21 cellular contexts compared by ENCODE assay signal in genomic region chr1:23118407-23118806, GRCh38. TPM values are rescaled to one million over a fixed set of nuclear protein-coding genes. Genes with fewer than 3 reads are reported as not detected.
DNase-seq lines count a peak whose midpoint lies in the region; ATAC-seq and TF ChIP-seq lines count a peak whose summit lies in the region.
"Had no signal": no experiment of that assay in that cellular context is flagged by ENCODE, and none has a peak within 500 bp of the region (broad histone marks: within the 10 kb centered on the region; RNA-seq: fewer than 3 reads in every experiment).

No MANE protein-coding gene starts in this region.

- no peaks in the 10 kb centered on the region for H3K9me3 Mint-ChIP-seq in activated naive CD8-positive, alpha-beta T cell (ENCODE audit: low read depth)
- H3K9me3 Mint-ChIP-seq in activated naive CD8-positive, alpha-beta T cell treated with anti-CD3 and anti-CD28 coated beads for 36 hours = no peaks in the 10 kb centered on the region
- H3K9me3 Mint-ChIP-seq in T-cell (no peaks in the 10 kb centered on the region), H9 (no peaks in the 10 kb centered on the region)
- H3K9me3 Mint-ChIP-seq in effector memory CD8-positive, alpha-beta T cell = no peaks in the 10 kb centered on the region
- no peaks in the 10 kb centered on the region for H3K9me3 Mint-ChIP-seq in stimulated activated effector memory CD8-positive, alpha-beta T cell treated with anti-CD3 and anti-CD28 coated beads, Interleukin-12 subunit alpha, Interleukin-12 subunit beta, amount 100 ng/mL, for 72 hours
- H3K9me3 Mint-ChIP-seq: activated T-cell treated with anti-CD3 and anti-CD28 coated beads, Interleukin-2, amount 50 U/mL, for 4 hours; mesothelial cell of epicardium; nephron had no signal

- no peak overlapping the region for H2BK120ac ChIP-seq in H9 (ENCODE audit: low read depth, low read length, poor library complexity, severe bottlenecking)

- no peak overlapping the region for H3K23ac ChIP-seq in H9 (ENCODE audit: insufficient read length, low read depth, low read length)

- no peak overlapping the region for H2AFZ ChIP-seq in H9 (ENCODE audit: low read length)

- H2BK20ac ChIP-seq in H9 (ENCODE audit: low read depth, low read length, poor library complexity, severe bottlenecking) = no peak overlapping the region

- H3K27ac ChIP-seq in H9 (ENCODE audit: insufficient read length, low read depth, low read length) (no peak overlapping the region), body of pancreas (no peak overlapping the region)
- H3K27ac ChIP-seq: C4-2B, gastrocnemius medialis, pancreas, WERI-Rb-1 had no signal

- no peak for ATAC-seq in T-cell (replicated peaks in 1 of 4)
- ATAC-seq in effector memory CD8-positive, alpha-beta T cell (replicated peaks) = no peak
- ATAC-seq in stimulated activated effector memory CD8-positive, alpha-beta T cell treated with anti-CD3 and anti-CD28 coated beads, Interleukin-12 subunit alpha, Interleukin-12 subunit beta, amount 100 ng/mL, for 72 hours = no peak
- ATAC-seq in body of pancreas = no peak
- ATAC-seq: gastrocnemius medialis had no signal

- no peak overlapping the region for H4K8ac ChIP-seq in H9 (replicated peaks; ENCODE audit: insufficient read length, low read depth, low read length)

- no peaks in the 10 kb centered on the region for H3K23me2 ChIP-seq in H9 (ENCODE audit: insufficient read length, low read depth, low read length, poor library complexity, severe bottlenecking)

- H2BK5ac ChIP-seq in H9 (ENCODE audit: insufficient read length, low read length) = no peak overlapping the region

- no peak overlapping the region for H2BK15ac ChIP-seq in H9 (ENCODE audit: low read depth, low read length)

- H3K56ac ChIP-seq in H9 (ENCODE audit: insufficient read length, low read depth, low read length) = no peak overlapping the region

- intact Hi-C loops in body of pancreas (cut with DNase I) = no loop called here

- no peaks in the 10 kb centered on the region for H3K27me3 Mint-ChIP-seq in activated naive CD8-positive, alpha-beta T cell
- no peaks in the 10 kb centered on the region for H3K27me3 Mint-ChIP-seq in activated naive CD8-positive, alpha-beta T cell treated with anti-CD3 and anti-CD28 coated beads for 36 hours
- H3K27me3 Mint-ChIP-seq in T-cell (no peaks in the 10 kb centered on the region), H9 (ENCODE audit: low read depth) (no peaks in the 10 kb centered on the region)
- no peaks in the 10 kb centered on the region for H3K27me3 Mint-ChIP-seq in effector memory CD8-positive, alpha-beta T cell

- no peaks in the 10 kb centered on the region for H3K36me3 ChIP-seq in body of pancreas (replicated peaks in 1 of 2; ENCODE audit: insufficient read depth in 1 of 2, low read depth in 2 of 2)
- H3K36me3 ChIP-seq: gastrocnemius medialis, left ventricle myocardium inferior, pancreas, WERI-Rb-1 had no signal

- no peak overlapping the region for H4K91ac ChIP-seq in H9 (ENCODE audit: insufficient read length, low read depth, low read length)

- H3K27ac Mint-ChIP-seq in activated naive CD8-positive, alpha-beta T cell = peak overlapping the region; percentile 81
- H3K27ac Mint-ChIP-seq in activated naive CD8-positive, alpha-beta T cell treated with anti-CD3 and anti-CD28 coated beads for 36 hours = no peak overlapping the region
- H3K27ac Mint-ChIP-seq in T-cell (peak overlapping the region; percentile 89), H9 (no peak overlapping the region)
- peak overlapping the region; percentile 97 to 98 for H3K27ac Mint-ChIP-seq in effector memory CD8-positive, alpha-beta T cell
- H3K27ac Mint-ChIP-seq in stimulated activated effector memory CD8-positive, alpha-beta T cell treated with anti-CD3 and anti-CD28 coated beads, Interleukin-12 subunit alpha, Interleukin-12 subunit beta, amount 100 ng/mL, for 72 hours = peak overlapping the region; percentile 89
- H3K27ac Mint-ChIP-seq: mesothelial cell of epicardium, nephron had no signal

- no peak overlapping the region for H3T11ph ChIP-seq in H9 (ENCODE audit: low read length)

- H3K4me3 ChIP-seq in body of pancreas = no peak overlapping the region
- H3K4me3 ChIP-seq: pancreas had no signal

- no peak overlapping the region for H3K4me2 ChIP-seq in H9 (ENCODE audit: insufficient read depth, insufficient read length, low read length)

- no peak for TF ChIP-seq POLR2A in body of pancreas (IDR thresholded peaks at IDR 0.05)

- H3K79me1 ChIP-seq in H9 (ENCODE audit: insufficient read depth, low read depth, low read length, poor library complexity, severe bottlenecking) = peaks cover 9% of the 10 kb centered on the region

- H3K9ac ChIP-seq in H9 (ENCODE audit: extremely low read depth, insufficient read length, low read length) = no peak overlapping the region

- peaks cover 2% of the 10 kb centered on the region for H3K36me3 Mint-ChIP-seq in activated naive CD8-positive, alpha-beta T cell
- no peaks in the 10 kb centered on the region for H3K36me3 Mint-ChIP-seq in activated naive CD8-positive, alpha-beta T cell treated with anti-CD3 and anti-CD28 coated beads for 36 hours
- no peaks in the 10 kb centered on the region for H3K36me3 Mint-ChIP-seq in T-cell
- peaks cover 37% of the 10 kb centered on the region for H3K36me3 Mint-ChIP-seq in effector memory CD8-positive, alpha-beta T cell (ENCODE audit: insufficient read depth)
- H3K36me3 Mint-ChIP-seq in stimulated activated effector memory CD8-positive, alpha-beta T cell treated with anti-CD3 and anti-CD28 coated beads, Interleukin-12 subunit alpha, Interleukin-12 subunit beta, amount 100 ng/mL, for 72 hours = no peaks in the 10 kb centered on the region
- H3K36me3 Mint-ChIP-seq in H9 (ENCODE audit: insufficient read depth in 1 of 3, low read depth in 3 of 3) = no peaks in the 10 kb centered on the region
- H3K36me3 Mint-ChIP-seq: mesothelial cell of epicardium had no signal

- DNase-seq in activated naive CD8-positive, alpha-beta T cell treated with anti-CD3 and anti-CD28 coated beads for 36 hours = no peak
- no peak for DNase-seq in T-cell
- DNase-seq in effector memory CD8-positive, alpha-beta T cell = no peak
- DNase-seq in stimulated activated effector memory CD8-positive, alpha-beta T cell treated with anti-CD3 and anti-CD28 coated beads, Interleukin-12 subunit alpha, Interleukin-12 subunit beta, amount 100 ng/mL, for 72 hours (ENCODE audit: low spot score in 2 of 2) = no peak
- DNase-seq in H9 = no peak
- no peak for DNase-seq in body of pancreas
- DNase-seq in 8988T = no peak
- DNase-seq: gastrocnemius medialis; hippocampal formation; left ventricle myocardium inferior; NCI-H1092; NCI-H187 treated with DMSO at 0.1 percent for 48 hours; pancreas; RPMI8226; stimulated activated CD4-positive, alpha-beta T cell treated with anti-CD3 and anti-CD28 coated beads, Interleukin-2, amount 100 ng/mL, for 48 hours; WERI-Rb-1 had no signal

- H3K9me3 ChIP-seq in H9 (ENCODE audit: control insufficient read depth, low read depth, low read length) = no peaks in the 10 kb centered on the region
- H3K9me3 ChIP-seq in body of pancreas = no peaks in the 10 kb centered on the region
- H3K9me3 ChIP-seq: gastrocnemius medialis, left ventricle myocardium inferior, pancreas had no signal

- peaks cover 24% of the 10 kb centered on the region; the same call in 1 of the 2 replicates for H3K79me2 ChIP-seq in H9 (ENCODE audit: insufficient read depth, low read length)

- H3K18ac ChIP-seq in H9 (ENCODE audit: insufficient read length, low read depth, low read length) = no peak overlapping the region

- H4K5ac ChIP-seq in H9 (ENCODE audit: insufficient read length, low read depth, low read length) = no peak overlapping the region

- peaks cover 4% of the 10 kb centered on the region for H3K4me1 ChIP-seq in H9 (ENCODE audit: insufficient read depth, low read length)
- H3K4me1 ChIP-seq in body of pancreas = peaks cover 31% of the 10 kb centered on the region

- H3K4me1 Mint-ChIP-seq in activated naive CD8-positive, alpha-beta T cell (ENCODE audit: low read depth) = peaks cover 55% of the 10 kb centered on the region
- peaks cover 50% of the 10 kb centered on the region for H3K4me1 Mint-ChIP-seq in activated naive CD8-positive, alpha-beta T cell treated with anti-CD3 and anti-CD28 coated beads for 36 hours
- H3K4me1 Mint-ChIP-seq in T-cell = peaks cover 57 to 72% (median 71%) of the 10 kb centered on the region in 3 donors
- H3K4me1 Mint-ChIP-seq in effector memory CD8-positive, alpha-beta T cell (ENCODE audit: low read depth in 2 of 2) = peaks cover 32 to 34% of the 10 kb centered on the region in 2 donors
- peaks cover 42% of the 10 kb centered on the region for H3K4me1 Mint-ChIP-seq in stimulated activated effector memory CD8-positive, alpha-beta T cell treated with anti-CD3 and anti-CD28 coated beads, Interleukin-12 subunit alpha, Interleukin-12 subunit beta, amount 100 ng/mL, for 72 hours
- peaks cover 18 to 19% of the 10 kb centered on the region in 2 experiments for H3K4me1 Mint-ChIP-seq in H9

- CTCF ChIA-PET in T-cell (lab: Charles Lee) = interaction anchor here (0.5 to 3.3 kb wide), 11 partner anchors 8 to 437 kb away, joined by 3 to 35 read pairs (median 4); no protein-coding TSS in a partner anchor

- no peak overlapping the region for H3K14ac ChIP-seq in H9 (ENCODE audit: insufficient read depth, low read length)

- H4K20me1 ChIP-seq in H9 (ENCODE audit: control insufficient read depth, insufficient read depth, insufficient read length) = no peaks in the 10 kb centered on the region

- POLR2A ChIA-PET in T-cell (lab: Charles Lee) = interaction anchor here in 1 of 2 donors (0.6 to 1.8 kb wide), 4 partner anchors 8 to 18 kb away, joined by 3 to 21 read pairs (median 15); no protein-coding TSS in a partner anchor

- TF ChIP-seq CTCF in H9 (conservative IDR thresholded peaks at IDR 0.05) (no peak), body of pancreas (IDR thresholded peaks at IDR 0.05) (no peak)

- no peak overlapping the region for H2BK12ac ChIP-seq in H9 (ENCODE audit: insufficient read length, low read depth, low read length)

- no peak overlapping the region for H3K4ac ChIP-seq in H9 (ENCODE audit: low read depth, low read length)

- H3K27me3 ChIP-seq in H9 (ENCODE audit: insufficient read depth, low read length) (no peaks in the 10 kb centered on the region), body of pancreas (no peaks in the 10 kb centered on the region)
- H3K27me3 ChIP-seq: gastrocnemius medialis, pancreas had no signal

- H2AK5ac ChIP-seq in H9 (ENCODE audit: insufficient read length, low read length) = no peak overlapping the region

- H3K4me3 Mint-ChIP-seq in activated naive CD8-positive, alpha-beta T cell = no peak overlapping the region
- H3K4me3 Mint-ChIP-seq in activated naive CD8-positive, alpha-beta T cell treated with anti-CD3 and anti-CD28 coated beads for 36 hours = no peak overlapping the region
- peak overlapping the region; percentile 51 to 74 (median 60) for H3K4me3 Mint-ChIP-seq in T-cell
- peak overlapping the region; percentile 78 to 86 for H3K4me3 Mint-ChIP-seq in effector memory CD8-positive, alpha-beta T cell
- H3K4me3 Mint-ChIP-seq in stimulated activated effector memory CD8-positive, alpha-beta T cell treated with anti-CD3 and anti-CD28 coated beads, Interleukin-12 subunit alpha, Interleukin-12 subunit beta, amount 100 ng/mL, for 72 hours = peak overlapping the region; percentile 55
- H3K4me3 Mint-ChIP-seq in H9 = no peak overlapping the region
- H3K4me3 Mint-ChIP-seq: mesothelial cell of epicardium, nephron had no signal

RNA-seq across cellular contexts. Expression of gene LUZP1, which starts 50.2 kb away (rescaled TPM):
- 10 to 100 TPM; 18.4 to 20.1 TPM for total RNA-seq in activated naive CD8-positive, alpha-beta T cell treated with anti-CD3 and anti-CD28 coated beads for 36 hours
- total RNA-seq in T-cell (10 to 100 TPM; 18.8 to 24.8 (median 19.7) TPM), H9 (2021) (45.4 and 48.2 TPM in 2 replicates), body of pancreas (1 to 10 TPM; 4.6 to 8.0 TPM)

Comparison
In these comparisons a context has a peak if more than half of its experiments do, and no peak if none do; other contexts are left out.
1. H3K27ac Mint-ChIP-seq: peak in activated naive CD8-positive, alpha-beta T cell (single experiment), T-cell (2 of 2), effector memory CD8-positive, alpha-beta T cell (2 of 2) and stimulated activated effector memory CD8-positive, alpha-beta T cell treated with anti-CD3 and anti-CD28 coated beads, Interleukin-12 subunit alpha, Interleukin-12 subunit beta, amount 100 ng/mL, for 72 hours (single experiment); none in activated naive CD8-positive, alpha-beta T cell treated with anti-CD3 and anti-CD28 coated beads for 36 hours (single experiment) and H9 (0 of 3).
2. H3K4me3 Mint-ChIP-seq: peak in T-cell (3 of 3), effector memory CD8-positive, alpha-beta T cell (2 of 2) and stimulated activated effector memory CD8-positive, alpha-beta T cell treated with anti-CD3 and anti-CD28 coated beads, Interleukin-12 subunit alpha, Interleukin-12 subunit beta, amount 100 ng/mL, for 72 hours (single experiment); none in activated naive CD8-positive, alpha-beta T cell (single experiment), activated naive CD8-positive, alpha-beta T cell treated with anti-CD3 and anti-CD28 coated beads for 36 hours (single experiment) and H9 (0 of 2).